ENCODE assay signal across 28 cellular contexts in the genomic region with DNA sequence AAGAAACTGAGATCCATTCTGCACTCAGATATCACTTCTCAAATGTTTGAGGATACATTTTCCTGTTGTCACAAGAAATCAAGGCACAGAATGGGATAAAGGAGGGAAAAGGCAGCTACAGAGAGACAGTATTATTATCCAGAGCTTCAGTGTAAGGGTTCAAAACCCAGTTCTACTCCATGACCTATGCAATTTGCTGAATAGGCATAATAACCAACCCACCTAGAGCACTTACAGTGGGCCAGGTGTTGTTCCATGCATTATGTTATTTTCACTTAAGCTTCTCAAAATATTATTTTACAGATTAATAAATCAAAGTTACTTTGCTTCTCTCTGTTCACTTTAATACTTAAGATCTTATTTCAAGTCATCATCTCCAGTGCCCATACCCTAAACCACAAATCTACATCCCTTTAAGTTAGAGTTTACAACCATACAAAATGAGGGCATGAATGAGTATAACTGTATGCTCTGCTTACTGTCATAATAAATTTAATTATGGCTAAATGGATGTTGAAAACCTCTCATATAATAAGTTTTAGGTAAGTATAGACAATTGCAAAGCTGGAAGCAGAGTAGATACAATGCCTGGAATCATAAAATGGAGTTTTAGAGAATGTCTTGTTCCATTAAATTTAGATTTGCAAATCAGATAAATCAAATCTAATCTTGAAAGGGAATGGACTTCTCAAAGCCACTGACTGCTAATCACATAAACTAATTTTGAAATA. TPM values are rescaled to one million over a fixed set of nuclear protein-coding genes. Genes with fewer than 3 reads are reported as not detected.
A peak's percentile ranks its signal among the peaks of the same experiment; 100 is the strongest.
DNase-seq lines count a peak whose midpoint lies in the region; ATAC-seq, FAIRE-seq and TF ChIP-seq lines count a peak whose summit lies in the region.
"Had no signal": no experiment of that assay in that cellular context is flagged by ENCODE, and none has a peak within 500 bp of the region (broad histone marks: within the 10 kb centered on the region; RNA-seq: fewer than 3 reads in every experiment).

No MANE protein-coding gene starts in this region.

- H4K20me1 ChIP-seq in HepG2 (ENCODE audit: insufficient read depth, low read length) (no peaks in the 10 kb centered on the region), H1 (replicated peaks in 1 of 2; ENCODE audit: control insufficient read depth in 1 of 2, insufficient read depth in 2 of 2, low read length in 2 of 2) (no peaks in the 10 kb centered on the region)
- H4K20me1 ChIP-seq: BLaER1 had no signal

- H2BK12ac ChIP-seq in H1 (ENCODE audit: low read depth, low read length): no peak overlapping the region

- intact Hi-C loops in HepG2 (cut with micrococcal nuclease; ENCODE audit: unreplicated experiment): no loop called here
- intact Hi-C loops in right lobe of liver (cut with DNase I): no loop called here

- TF ChIP-seq CTCF in HepG2 (CRISPR knock-in tag; IDR thresholded peaks at IDR 0.05) (no peak), right lobe of liver (IDR thresholded peaks at IDR 0.05) (no peak), H1 (IDR thresholded peaks at IDR 0.05; ENCODE audit: control extremely low read depth in 1 of 3, insufficient read depth in 1 of 3, low read depth in 1 of 3, low read length in 3 of 3) (no peak)

- TF ChIP-seq EP300 in HepG2 (IDR thresholded peaks at IDR 0.05; ENCODE audit: low read depth in 2 of 2, low read length in 2 of 2) (no peak), HepG2 (CRISPR knock-in tag; IDR thresholded peaks at IDR 0.05; ENCODE audit: borderline replicate concordance) (no peak), H1 (IDR thresholded peaks at IDR 0.05; ENCODE audit: borderline replicate concordance in 1 of 2, low read depth in 2 of 2, low read length in 2 of 2) (no peak)

- H3K4me3 ChIP-seq in HepG2 (replicated peaks in 1 of 3; ENCODE audit: insufficient read depth in 1 of 3, low read depth in 2 of 3, low read length in 3 of 3) (no peak overlapping the region), right lobe of liver (no peak overlapping the region), H1 (ENCODE audit: extremely low read depth in 1 of 4, insufficient read depth in 2 of 4, low read depth in 3 of 4, low read length in 4 of 4) (no peak overlapping the region)
- H3K4me3 ChIP-seq: BLaER1, GM12878 had no signal

- H3K9ac ChIP-seq in HepG2 (ENCODE audit: insufficient read depth, low read depth, low read length) (no peak overlapping the region), H1 (replicated peaks in 1 of 4; ENCODE audit: extremely low read depth in 1 of 4, low read depth in 3 of 4, low read length in 3 of 4) (no peak overlapping the region)
- H3K9ac ChIP-seq: BLaER1 had no signal

- TF ChIP-seq POLR2A in HepG2 (IDR thresholded peaks at IDR 0.05; ENCODE audit: insufficient read depth in 1 of 2, low read depth in 2 of 2, low read length in 2 of 2): no peak
- TF ChIP-seq POLR2A in right lobe of liver (IDR thresholded peaks at IDR 0.05): no peak
- TF ChIP-seq POLR2A in H1 (IDR thresholded peaks at IDR 0.05; ENCODE audit: control extremely low read depth in 1 of 2, low read depth in 2 of 2, low read length in 2 of 2): no peak

- no peak overlapping the region for H2BK20ac ChIP-seq in H1 (ENCODE audit: low read length)

- no peak overlapping the region for H3K23ac ChIP-seq in H1 (ENCODE audit: insufficient read length)

- DNase-seq in HepG2 (ENCODE audit: low spot score) (no peak), right lobe of liver (no peak), SK-N-DZ (ENCODE audit: low spot score) (peak; percentile 92), H1 (ENCODE audit: low read depth in 1 of 2, low spot score in 2 of 2) (no peak), NCI-H446 (lab: John Stamatoyannopoulos, UW) (no peak)
- no peak for DNase-seq in stimulated activated CD4-positive, alpha-beta T cell treated with anti-CD3 and anti-CD28 coated beads, Interleukin-4, amount 100 ng/mL, for 4 hours
- DNase-seq: ACHN; C1 segment of cervical spinal cord; CD4-positive, alpha-beta memory T cell; CD4-positive, CD25-positive, alpha-beta regulatory T cell; CD8-positive, alpha-beta memory T cell; COR-L47; DMS 273 treated with DMSO at 0.1 percent for 48 hours; DMS153; DMS53; DMS79; DND-41; EL; GDM1 had no signal

- CTCF ChIA-PET in HepG2 (lab: Yijun Ruan, JAX; ENCODE audit: low intra/inter-chr PET ratio, low total read pairs): no interaction called here
- CTCF ChIA-PET in H1 (lab: Charles Lee; ENCODE audit: partially characterized antibody): no interaction called here

- H3K56ac ChIP-seq in H1 (replicated peaks; ENCODE audit: insufficient read length, low read depth, low read length): no peak overlapping the region

- H3K14ac ChIP-seq in H1 (ENCODE audit: insufficient read length): no peak overlapping the region

- H3K27me3 ChIP-seq in HepG2 (ENCODE audit: control insufficient read depth in 1 of 2, insufficient read depth in 2 of 2, low read length in 2 of 2) (no peaks in the 10 kb centered on the region), right lobe of liver (no peaks in the 10 kb centered on the region), H1 (replicated peaks in 1 of 4; ENCODE audit: control insufficient read depth in 3 of 4, extremely low read depth in 1 of 4, insufficient read depth in 3 of 4, low read length in 3 of 4) (no peaks in the 10 kb centered on the region)
- H3K27me3 ChIP-seq: BE2C, BLaER1 had no signal

- no peaks in the 10 kb centered on the region for H3K4me1 ChIP-seq in HepG2 (ENCODE audit: insufficient read depth, low read length)
- no peaks in the 10 kb centered on the region for H3K4me1 ChIP-seq in right lobe of liver
- H3K4me1 ChIP-seq in H1 (replicated peaks in 1 of 4; ENCODE audit: control insufficient read depth in 3 of 4, insufficient read depth in 4 of 4, low read length in 3 of 4): no peaks in the 10 kb centered on the region
- H3K4me1 ChIP-seq: BLaER1 had no signal

- no peaks in the 10 kb centered on the region for H3K79me1 ChIP-seq in H1 (ENCODE audit: low read depth, low read length)

- H2BK5ac ChIP-seq in H1 (ENCODE audit: low read depth, low read length): no peak overlapping the region

- no peaks in the 10 kb centered on the region for H3K9me3 ChIP-seq in HepG2 (ENCODE audit: low read length)
- H3K9me3 ChIP-seq in right lobe of liver: no peaks in the 10 kb centered on the region
- no peaks in the 10 kb centered on the region for H3K9me3 ChIP-seq in H1 (ENCODE audit: insufficient read depth in 2 of 2, low read depth in 1 of 2, low read length in 1 of 2)
- H3K9me3 ChIP-seq: BE2C, BLaER1 had no signal

- H2AFZ ChIP-seq in HepG2 (ENCODE audit: low read length): no peak overlapping the region
- no peak overlapping the region for H2AFZ ChIP-seq in H1 (ENCODE audit: low read length)

- H4K8ac ChIP-seq in H1 (ENCODE audit: extremely low read depth, insufficient read depth, low read length): no peak overlapping the region

- no peak overlapping the region for H3K4me2 ChIP-seq in HepG2 (ENCODE audit: low read depth, low read length)
- no peak overlapping the region for H3K4me2 ChIP-seq in H1 (ENCODE audit: insufficient read depth in 1 of 2, low read depth in 2 of 2, low read length in 2 of 2)
- H3K4me2 ChIP-seq: BLaER1 had no signal

- no peaks in the 10 kb centered on the region for H3K23me2 ChIP-seq in H1 (ENCODE audit: low read depth, low read length)

- no TSS peak for BruUV-seq in HepG2 (replicated peaks; lab: Mats Ljungman, UMichigan)

- TF ChIP-seq RAD21 in HepG2 (CRISPR knock-in tag; IDR thresholded peaks at IDR 0.05) (no peak), H1 (IDR thresholded peaks at IDR 0.05 in 1 of 2, conservative IDR thresholded peaks at IDR 0.05 in 1 of 2; ENCODE audit: low read depth in 2 of 2, low read length in 2 of 2) (no peak)

- ATAC-seq in HepG2: no peak
- ATAC-seq in right lobe of liver: no peak
- ATAC-seq in SK-N-SH treated with all-trans-retinoic acid at 6 μM for 48 hours: no peak
- ATAC-seq in GM21786 (IDR thresholded peaks at IDR 0.05; ENCODE audit: unreplicated experiment): no peak
- ATAC-seq: GM12878 had no signal

- no peak overlapping the region for H2AK5ac ChIP-seq in H1 (ENCODE audit: low read depth, low read length)

- H3K18ac ChIP-seq in H1 (ENCODE audit: extremely low read depth, low read length): no peak overlapping the region

- POLR2A ChIA-PET in HepG2 (lab: Yijun Ruan, JAX): no interaction called here
- POLR2A ChIA-PET in H1 (lab: Charles Lee; ENCODE audit: partially characterized antibody): no interaction called here

- H3K79me2 ChIP-seq in HepG2 (ENCODE audit: insufficient read depth, low read length) (no peaks in the 10 kb centered on the region), H1 (ENCODE audit: control insufficient read depth in 1 of 2, insufficient read depth in 2 of 2, low read length in 2 of 2) (no peaks in the 10 kb centered on the region)

- no peak overlapping the region for H2BK120ac ChIP-seq in H1 (replicated peaks; ENCODE audit: low read depth, low read length)

- H4K91ac ChIP-seq in H1 (replicated peaks; ENCODE audit: insufficient read length, low read length): no peak overlapping the region

- H3K36me3 ChIP-seq in HepG2 (replicated peaks in 1 of 2; ENCODE audit: control insufficient read depth in 1 of 2, insufficient read depth in 2 of 2, low read length in 2 of 2) (no peaks in the 10 kb centered on the region), right lobe of liver (no peaks in the 10 kb centered on the region), H1 (ENCODE audit: control insufficient read depth in 2 of 4, insufficient read depth in 4 of 4, low read length in 3 of 4) (no peaks in the 10 kb centered on the region)
- H3K36me3 ChIP-seq: BE2C, BLaER1 had no signal

- FAIRE-seq in HepG2 (lab: Jason Lieb, UNC): no peak
- no peak for FAIRE-seq in H1 (lab: Jason Lieb, UNC)
- FAIRE-seq: GM12878, GM12892, GM18507 had no signal

- in situ Hi-C loops in HepG2 (cut with HindIII; ENCODE audit: extremely low pct_ligation_motif_present, low pct_unique_long_range_greater_than_20kb): no loop called here

- H3K27ac ChIP-seq in HepG2 (ENCODE audit: extremely low read length, insufficient read depth, low read length) (no peak overlapping the region), right lobe of liver (no peak overlapping the region), H1 (ENCODE audit: low read depth, low read length) (no peak overlapping the region)
- H3K27ac ChIP-seq: 22Rv1, BLaER1 had no signal

- H4K5ac ChIP-seq in H1 (ENCODE audit: insufficient read length, low read depth, low read length): no peak overlapping the region

- no peak overlapping the region for H2BK15ac ChIP-seq in H1 (ENCODE audit: low read length)

- no peak overlapping the region for H3K4ac ChIP-seq in H1 (replicated peaks; ENCODE audit: insufficient read length, low read depth, low read length)

RNA-seq across cellular contexts. Expression of a gene that starts 28.1 kb away (rescaled TPM):
- total RNA-seq in HepG2 (2016; rRNA removed; fragmentation: Illumina TruSeq; extraction: Trizol): 0.06 and 0.29 TPM in 2 replicates
- under 0.01 and 0.09 TPM in 2 replicates for total RNA-seq in HepG2 (2016; cell fraction: cytosol; rRNA removed; fragmentation: Illumina TruSeq; extraction: Trizol; ENCODE audit: low read depth)
- total RNA-seq in HepG2 (2016; cell fraction: insoluble cytoplasmic fraction; rRNA removed; fragmentation: Illumina TruSeq; extraction: Trizol): 0.11 and 0.21 TPM in 2 replicates
- total RNA-seq in HepG2 (2016; cell fraction: membrane; rRNA removed; fragmentation: Illumina TruSeq; extraction: Trizol): 0.03 TPM in 2 replicates
- total RNA-seq in HepG2 (2016; cell fraction: nucleus; rRNA removed; fragmentation: Illumina TruSeq; extraction: Trizol): 0.25 and 0.50 TPM in 2 replicates
- 0.07 and 0.10 TPM in 2 replicates for polyA plus RNA-seq in HepG2 (2011; rRNA removed)
- 0.01 and 0.04 TPM in 2 replicates for polyA plus RNA-seq in HepG2 (2011; cell fraction: cytosol; rRNA removed)
- 0.09 and 0.24 TPM in 2 replicates for polyA plus RNA-seq in HepG2 (2011; cell fraction: nucleus; rRNA removed)
- 0.08 and 0.16 TPM in 2 replicates for polyA plus RNA-seq in HepG2 (2012)
- polyA plus RNA-seq in HepG2 (2016; cell fraction: cytosol; fragmentation: Illumina TruSeq; extraction: Trizol; ENCODE audit: low read depth): 0.01 TPM in 1 of 2 replicates, not detected in the other
- 0.16 and 1.0 TPM in 2 replicates for polyA plus RNA-seq in HepG2 (2016; cell fraction: insoluble cytoplasmic fraction; fragmentation: Illumina TruSeq; extraction: Trizol; ENCODE audit: low read depth)
- 0.01 and 0.17 TPM in 2 replicates for polyA plus RNA-seq in HepG2 (2016; cell fraction: membrane; fragmentation: Illumina TruSeq; extraction: Trizol; ENCODE audit: low read depth)
- polyA plus RNA-seq in HepG2 (2016; cell fraction: nucleus; fragmentation: Illumina TruSeq; extraction: Trizol; ENCODE audit: insufficient read depth, low read depth): 0.25 and 0.26 TPM in 2 replicates
- polyA minus RNA-seq in HepG2 (2011; rRNA and poly(A)+ RNA removed; ENCODE audit: low replicate concordance): 0.16 TPM in 1 of 2 replicates, not detected in the other
- polyA minus RNA-seq in HepG2 (2011; cell fraction: cytosol; rRNA and poly(A)+ RNA removed): not detected in 2 replicates
- 0.25 and 0.39 TPM in 2 replicates for polyA minus RNA-seq in HepG2 (2011; cell fraction: nucleus; rRNA and poly(A)+ RNA removed)
- total RNA-seq in right lobe of liver: 1 to 10 TPM in 1 of 6 experiments, under 1 TPM in 5; 0.22 to 1.1 (median 0.33) TPM
- polyA plus RNA-seq in SK-N-DZ (2014; cell fraction: cytosol; rRNA removed): 7.0 and 9.5 TPM in 2 replicates
- 6.4 and 10.5 TPM in 2 replicates for polyA plus RNA-seq in SK-N-DZ (2014; cell fraction: nucleus; rRNA removed)
- total RNA-seq in H1 (2021; fragmentation: NEBNext Ultra II Directional; extraction: Animal tissue kit (Norgen Biotek cat#: 25700)): 3.2 and 3.7 TPM in 2 replicates
- polyA plus RNA-seq in H1 (2011; rRNA removed): 0.93 and 1.5 TPM in 2 replicates
- 1.4 TPM for polyA plus RNA-seq in H1 (2011; cell fraction: cytosol; rRNA removed)
- 5.8 TPM for polyA plus RNA-seq in H1 (2011; cell fraction: nucleus; rRNA removed)
- polyA plus RNA-seq in H1 (2012, experiment 1 of 2): 1.5 to 3.5 TPM (median 3.0 TPM) in 4 replicates
- 0.09 TPM for polyA plus RNA-seq in H1 (2012, experiment 2 of 2)
- polyA plus RNA-seq in H1 (2013, experiment 1 of 2): 1.8 TPM
- 1.3 TPM for polyA plus RNA-seq in H1 (2013, experiment 2 of 2)
- polyA minus RNA-seq in H1 (2011; rRNA and poly(A)+ RNA removed): 3.5 and 4.4 TPM in 2 replicates
- 1.6 TPM for polyA minus RNA-seq in H1 (2011; cell fraction: cytosol; rRNA and poly(A)+ RNA removed)
- 10.8 TPM for polyA minus RNA-seq in H1 (2011; cell fraction: nucleus; rRNA and poly(A)+ RNA removed)
- total RNA-seq: CD4-positive, CD25-positive, alpha-beta regulatory T cell; CD8-positive, alpha-beta memory T cell had no signal
- polyA plus RNA-seq: CD14-positive monocyte; CD4-positive, alpha-beta memory T cell; CD4-positive, CD25-positive, alpha-beta regulatory T cell; CD8-positive, alpha-beta memory T cell had no signal
